In the genomic region with DNA sequence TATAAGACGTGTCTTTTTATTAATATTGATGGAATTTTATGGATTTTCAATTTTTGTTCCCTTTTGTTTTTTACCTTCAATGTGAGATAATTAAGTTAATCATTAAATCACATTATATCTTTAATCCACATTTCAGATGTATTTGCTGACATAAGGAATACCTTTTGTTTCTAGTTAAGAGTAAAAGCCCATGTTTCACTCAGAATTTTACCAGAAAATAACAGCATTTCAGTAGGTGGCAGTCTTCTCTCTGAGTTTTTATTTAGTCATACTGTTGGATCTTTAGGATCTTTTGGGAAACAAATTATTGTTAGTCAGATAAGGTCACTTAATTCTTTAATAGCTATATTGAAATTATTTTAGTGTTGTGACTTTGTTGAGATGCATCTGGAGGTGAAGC, we compare ENCODE assay signal across 10 cellular contexts.
DNase-seq lines count a peak whose midpoint lies in the region; ATAC-seq, FAIRE-seq and TF ChIP-seq lines count a peak whose summit lies in the region.
"Had no signal": no experiment of that assay in that cellular context is flagged by ENCODE, and none has a peak within 500 bp of the region (broad histone marks: within the 10 kb centered on the region; RNA-seq: fewer than 3 reads in every experiment).

No MANE protein-coding gene starts in this region.

- intact Hi-C loops in heart right ventricle (cut with DNase I) (no loop called here), left cardiac atrium (cut with DNase I) (no loop called here), Calu3 (cut with micrococcal nuclease; ENCODE audit: unreplicated experiment) (no loop called here)

- no peak overlapping the region for H3K27ac ChIP-seq in heart right ventricle

- no peaks in the 10 kb centered on the region for H3K9me3 ChIP-seq in heart right ventricle

- no peaks in the 10 kb centered on the region for H3K4me1 Mint-ChIP-seq in Calu3 (ENCODE audit: low read depth, unreplicated experiment)

- no peak for TF ChIP-seq POLR2A in GM12892 (IDR thresholded peaks at IDR 0.05; ENCODE audit: low read depth, low read length)

- H3K4me3 ChIP-seq in heart right ventricle, result no peak overlapping the region

- no peak overlapping the region for H3K4me3 Mint-ChIP-seq in Calu3 (ENCODE audit: low read depth, unreplicated experiment)

- no peaks in the 10 kb centered on the region for H3K27me3 ChIP-seq in heart right ventricle

- CTCF ChIA-PET in Calu3 (lab: Charles Lee), result no interaction called here

- no peak for DNase-seq in heart right ventricle
- no peak for DNase-seq in left cardiac atrium
- peak; percentile 12 for DNase-seq in SK-N-DZ (ENCODE audit: low spot score)
- no peak for DNase-seq in frontal cortex (ENCODE audit: low spot score in 2 of 2)
- DNase-seq in GM12892 (ENCODE audit: insufficient read length), result no peak
- DNase-seq in Calu3, result no peak
- DNase-seq in occipital lobe (lab: John Stamatoyannopoulos, UW), result no peak
- DNase-seq in NCI-H2029 (lab: John Stamatoyannopoulos, UW), result no peak
- DNase-seq: activated naive CD4-positive, alpha-beta T cell treated with Interleukin-2 at 50 U/mL for 16 hours; NCI-H1930 had no signal

- WGBS in heart right ventricle, 2 donors, result 96 to 100% methylated on average over 1 of the region's 1 CpG

- H3K36me3 ChIP-seq in heart right ventricle, result no peaks in the 10 kb centered on the region

- no peak overlapping the region for H3K27ac Mint-ChIP-seq in Calu3 (ENCODE audit: unreplicated experiment)

- peak; percentile 82 for FAIRE-seq in frontal cortex (lab: Jason Lieb, UNC)
- no peak for FAIRE-seq in GM12892 (lab: Jason Lieb, UNC)

- H3K27me3 Mint-ChIP-seq in Calu3 (ENCODE audit: unreplicated experiment), result no peaks in the 10 kb centered on the region

- no TSS peak for BruUV-seq in Calu3 (replicated peaks; lab: Mats Ljungman, UMichigan)

- H3K4me1 ChIP-seq in heart right ventricle, result peaks cover 0 to 11% (median 8%) of the 10 kb centered on the region in 9 donors

- TF ChIP-seq CTCF in heart right ventricle (IDR thresholded peaks at IDR 0.05) (peak in 6 of 9 donors; percentile 27 to 53 (median 42)), Calu3 (IDR thresholded peaks at IDR 0.05; ENCODE audit: unreplicated experiment) (no peak)

- ATAC-seq in heart right ventricle (no peak), left cardiac atrium (no peak)

- H3K36me3 Mint-ChIP-seq in Calu3 (ENCODE audit: insufficient read depth, unreplicated experiment), result no peaks in the 10 kb centered on the region

- no peaks in the 10 kb centered on the region for H3K9me3 Mint-ChIP-seq in Calu3 (ENCODE audit: low read depth, unreplicated experiment)
